ENCODE assay signal across 31 cellular contexts in the genomic region with DNA sequence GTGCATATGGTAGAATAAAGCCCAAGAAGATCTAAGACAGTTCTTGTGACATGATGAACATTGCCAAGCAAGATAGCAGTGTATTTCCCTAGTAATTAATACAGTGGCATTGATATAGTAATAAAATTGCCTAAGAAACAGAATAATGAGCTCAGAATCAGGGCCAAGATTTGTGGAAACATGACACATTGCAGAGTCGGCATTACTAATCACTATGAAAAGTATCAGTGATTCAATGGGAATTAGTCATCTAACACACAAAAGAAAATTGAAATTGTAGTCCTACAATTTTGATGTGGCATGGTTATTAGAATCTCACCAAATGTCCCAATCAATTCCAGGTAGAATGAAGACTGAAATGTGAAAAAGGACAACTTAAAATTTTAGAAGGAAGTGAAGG.
DNase-seq lines count a peak whose midpoint lies in the region; ATAC-seq, FAIRE-seq and TF ChIP-seq lines count a peak whose summit lies in the region.
"Had no signal": no experiment of that assay in that cellular context is flagged by ENCODE, and none has a peak within 500 bp of the region (broad histone marks: within the 10 kb centered on the region; RNA-seq: fewer than 3 reads in every experiment).

No MANE protein-coding gene starts in this region.

- H3K79me2 ChIP-seq in mammary epithelial cell (ENCODE audit: insufficient read depth, low read length) (no peaks in the 10 kb centered on the region), keratinocyte (ENCODE audit: control insufficient read depth, insufficient read depth, low read length) (no peaks in the 10 kb centered on the region)
- H3K79me2 ChIP-seq: parathyroid adenoma had no signal

- peak; percentile 6 for DNase-seq in GM03348 (ENCODE audit: low spot score)
- DNase-seq in RKO (ENCODE audit: low spot score): peak; percentile 61
- DNase-seq in mammary epithelial cell: peak; percentile 61
- DNase-seq in keratinocyte (ENCODE audit: low read depth, low spot score): no peak
- DNase-seq in adrenal gland: no peak
- DNase-seq in progenitor cell of endocrine pancreas (ENCODE audit: low spot score, unreplicated experiment): no peak
- DNase-seq in lower lobe of right lung: no peak
- DNase-seq: activated CD4-positive, alpha-beta T cell treated with anti-CD3 and anti-CD28 coated beads, Interleukin-2, amount 50 U/mL, for 4 hours; activated CD4-positive, CD25-positive, alpha-beta regulatory T cell; activated CD8-positive, alpha-beta memory T cell treated with anti-CD3 and anti-CD28 coated beads, Interleukin-2, amount 50 U/mL, for 4 hours; activated naive CD4-positive, alpha-beta T cell treated with anti-CD3 and anti-CD28 coated beads, Interleukin-2, amount 10 ng/mL, durations not matched to agents 7 days and 5 days; amygdala; C1 segment of cervical spinal cord; COR-L47; dermis blood vessel endothelial cell; DMS53; GDM1; H9; Karpas-422; MV-4-11; NCI-H146; NCI-H2107; Right ventricle myocardium superior; sigmoid colon; stimulated activated naive B cell treated with anti-CD40 and anti-IgM and Interleukin-4, amounts not matched to agents 10 μg/mL and 1 μg/mL and 100 μg/mL, for 72 hours; T1000 had no signal

- peaks cover 6% of the 10 kb centered on the region for H3K9me3 Mint-ChIP-seq in progenitor cell of endocrine pancreas (ENCODE audit: low read depth)
- H3K9me3 Mint-ChIP-seq: activated T-helper 1 cell treated with anti-CD3 and anti-CD28 coated beads, Interleukin-12 subunit alpha, Interleukin-12 subunit beta, Interleukin-2, Interleukin-4 antibody, amounts not matched to agents 30 ng/mL and 10 ng/mL and 1 ng/mL, durations not matched to agents 14 hours and 24 hours and 36 hours; H9 had no signal

- BruUV-seq in mammary epithelial cell (replicated peaks; lab: Mats Ljungman, UMichigan): no TSS peak

- TF ChIP-seq CTCF in mammary epithelial cell (conservative IDR thresholded peaks at IDR 0.05 in 1 of 2, IDR thresholded peaks at IDR 0.05 in 1 of 2; ENCODE audit: extremely low read depth in 1 of 2, insufficient read depth in 1 of 2, low read depth in 1 of 2, low read length in 2 of 2) (no peak), keratinocyte (optimal IDR thresholded peaks at IDR 0.05 in 1 of 3, IDR thresholded peaks at IDR 0.05 in 1 of 3, conservative IDR thresholded peaks at IDR 0.05 in 1 of 3; ENCODE audit: extremely low read depth in 1 of 3, insufficient read depth in 2 of 3, low read length in 3 of 3) (no peak), adrenal gland (IDR thresholded peaks at IDR 0.05) (no peak), progenitor cell of endocrine pancreas (IDR thresholded peaks at IDR 0.05; ENCODE audit: unreplicated experiment) (no peak), lower lobe of right lung (IDR thresholded peaks at IDR 0.05) (no peak)

- in situ Hi-C loops in mammary epithelial cell (cut with MboI; ENCODE audit: low sequenced_read_pairs in 2 of 2): no loop called here

- H4K20me1 ChIP-seq in mammary epithelial cell (ENCODE audit: insufficient read depth, low read length) (no peaks in the 10 kb centered on the region), keratinocyte (ENCODE audit: control insufficient read depth, extremely low read depth, insufficient read depth, low read length) (no peaks in the 10 kb centered on the region)

- H2AFZ ChIP-seq in mammary epithelial cell (ENCODE audit: low read depth, low read length) (no peak overlapping the region), keratinocyte (ENCODE audit: control insufficient read depth, low read length) (no peak overlapping the region)
- H2AFZ ChIP-seq: parathyroid adenoma had no signal

- no peaks in the 10 kb centered on the region for H3K27me3 Mint-ChIP-seq in progenitor cell of endocrine pancreas
- H3K27me3 Mint-ChIP-seq: activated naive CD4-positive, alpha-beta T cell treated with anti-CD3 and anti-CD28 coated beads, Interleukin-2, amount 10 ng/mL, durations not matched to agents 7 days and 5 days; central memory CD8-positive, alpha-beta T cell had no signal

- H3K9me3 ChIP-seq in mammary epithelial cell (replicated peaks; ENCODE audit: insufficient read depth, low read length) (no peaks in the 10 kb centered on the region), keratinocyte (ENCODE audit: control insufficient read depth, low read depth, low read length) (no peaks in the 10 kb centered on the region), adrenal gland (replicated peaks in 1 of 3) (no peaks in the 10 kb centered on the region), lower lobe of right lung (no peaks in the 10 kb centered on the region)
- H3K9me3 ChIP-seq: sigmoid colon had no signal

- intact Hi-C loops in mammary epithelial cell (cut with micrococcal nuclease): no loop called here
- intact Hi-C loops in adrenal gland (cut with DNase I): no loop called here
- intact Hi-C loops in lower lobe of right lung (cut with DNase I): no loop called here

- H3K27ac Mint-ChIP-seq in progenitor cell of endocrine pancreas: no peak overlapping the region
- H3K27ac Mint-ChIP-seq: activated naive CD4-positive, alpha-beta T cell treated with anti-CD3 and anti-CD28 coated beads, Interleukin-2, amount 10 ng/mL, durations not matched to agents 7 days and 5 days; activated T-helper 1 cell treated with anti-CD3 and anti-CD28 coated beads, Interleukin-12 subunit alpha, Interleukin-12 subunit beta, Interleukin-2, Interleukin-4 antibody, amounts not matched to agents 30 ng/mL and 10 ng/mL and 1 ng/mL, durations not matched to agents 14 hours and 24 hours and 36 hours; H9; stimulated activated naive B cell treated with anti-CD40 and anti-IgM and Interleukin-4, amounts not matched to agents 10 μg/mL and 1 μg/mL and 100 μg/mL, for 72 hours had no signal

- H3K9ac ChIP-seq in mammary epithelial cell (ENCODE audit: insufficient read depth, low read length) (no peak overlapping the region), keratinocyte (ENCODE audit: control insufficient read depth, extremely low read depth, insufficient read depth, low read length) (no peak overlapping the region)
- H3K9ac ChIP-seq: parathyroid adenoma had no signal

- no peak overlapping the region for H3K4me3 Mint-ChIP-seq in progenitor cell of endocrine pancreas (ENCODE audit: low read depth)
- H3K4me3 Mint-ChIP-seq: activated naive CD4-positive, alpha-beta T cell treated with anti-CD3 and anti-CD28 coated beads, Interleukin-2, amount 10 ng/mL, durations not matched to agents 7 days and 5 days; activated T-helper 1 cell treated with anti-CD3 and anti-CD28 coated beads, Interleukin-12 subunit alpha, Interleukin-12 subunit beta, Interleukin-2, Interleukin-4 antibody, amounts not matched to agents 30 ng/mL and 10 ng/mL and 1 ng/mL, durations not matched to agents 14 hours and 24 hours and 36 hours; central memory CD8-positive, alpha-beta T cell; H9; stimulated activated naive B cell treated with anti-CD40 and anti-IgM and Interleukin-4, amounts not matched to agents 10 μg/mL and 1 μg/mL and 100 μg/mL, for 72 hours had no signal

- H3K4me1 Mint-ChIP-seq in progenitor cell of endocrine pancreas (ENCODE audit: low read depth): no peaks in the 10 kb centered on the region
- H3K4me1 Mint-ChIP-seq: activated naive CD4-positive, alpha-beta T cell treated with anti-CD3 and anti-CD28 coated beads, Interleukin-2, amount 10 ng/mL, durations not matched to agents 7 days and 5 days; central memory CD8-positive, alpha-beta T cell; H9; stimulated activated naive B cell treated with anti-CD40 and anti-IgM and Interleukin-4, amounts not matched to agents 10 μg/mL and 1 μg/mL and 100 μg/mL, for 72 hours had no signal

- TF ChIP-seq POLR2A in adrenal gland (IDR thresholded peaks at IDR 0.05): no peak

- H3K4me1 ChIP-seq in mammary epithelial cell (ENCODE audit: insufficient read depth, low read length): no peaks in the 10 kb centered on the region
- peaks cover 2% of the 10 kb centered on the region for H3K4me1 ChIP-seq in keratinocyte (ENCODE audit: control insufficient read depth, extremely low read depth, insufficient read depth, low read length)
- H3K4me1 ChIP-seq in adrenal gland (replicated peaks in 1 of 2): no peaks in the 10 kb centered on the region
- H3K4me1 ChIP-seq in lower lobe of right lung: no peaks in the 10 kb centered on the region
- H3K4me1 ChIP-seq: parathyroid adenoma, sigmoid colon had no signal

- no peaks in the 10 kb centered on the region for H3K36me3 Mint-ChIP-seq in progenitor cell of endocrine pancreas (ENCODE audit: insufficient read depth)
- H3K36me3 Mint-ChIP-seq: activated naive CD4-positive, alpha-beta T cell treated with anti-CD3 and anti-CD28 coated beads, Interleukin-2, amount 10 ng/mL, durations not matched to agents 7 days and 5 days; stimulated activated naive B cell treated with anti-CD40 and anti-IgM and Interleukin-4, amounts not matched to agents 10 μg/mL and 1 μg/mL and 100 μg/mL, for 72 hours had no signal

- CTCF ChIA-PET in mammary epithelial cell (lab: Charles Lee; ENCODE audit: low non-redundant PET): interaction anchor here (0.6 kb wide), 1 partner anchor 1384 kb away, joined by 4 read pairs; no protein-coding TSS in a partner anchor

- dilution Hi-C loops in mammary epithelial cell (cut with HindIII; ENCODE audit: low sequenced_read_pairs): no loop called here
- dilution Hi-C loops in keratinocyte (cut with MboI; ENCODE audit: extremely low pct_ligation_motif_present, low sequenced_read_pairs): no loop called here

- H3K27me3 ChIP-seq in mammary epithelial cell (ENCODE audit: insufficient read depth, low read length): no peaks in the 10 kb centered on the region
- H3K27me3 ChIP-seq in keratinocyte (ENCODE audit: control insufficient read depth, extremely low read depth, insufficient read depth, low read length): no peaks in the 10 kb centered on the region
- no peaks in the 10 kb centered on the region for H3K27me3 ChIP-seq in adrenal gland
- no peaks in the 10 kb centered on the region for H3K27me3 ChIP-seq in lower lobe of right lung (ENCODE audit: low read depth)
- H3K27me3 ChIP-seq: sigmoid colon had no signal

- no peak overlapping the region for H3K4me2 ChIP-seq in mammary epithelial cell (ENCODE audit: insufficient read depth, low read depth, low read length)
- H3K4me2 ChIP-seq in keratinocyte (ENCODE audit: control insufficient read depth, extremely low read depth, insufficient read depth, low read depth, low read length): no peak overlapping the region

- no peak for ATAC-seq in HG02759 (IDR thresholded peaks at IDR 0.05; ENCODE audit: unreplicated experiment)
- ATAC-seq in lower lobe of right lung: no peak
- ATAC-seq: HepG2; stimulated activated naive B cell treated with anti-CD40 and anti-IgM and Interleukin-4, amounts not matched to agents 10 μg/mL and 1 μg/mL and 100 μg/mL, for 72 hours had no signal

- H3K36me3 ChIP-seq in mammary epithelial cell (ENCODE audit: insufficient read depth, low read length) (no peaks in the 10 kb centered on the region), keratinocyte (ENCODE audit: control insufficient read depth in 2 of 2, extremely low read depth in 1 of 2, insufficient read depth in 2 of 2, low read length in 2 of 2) (no peaks in the 10 kb centered on the region), adrenal gland (replicated peaks in 1 of 2) (no peaks in the 10 kb centered on the region), lower lobe of right lung (no peaks in the 10 kb centered on the region)
- H3K36me3 ChIP-seq: sigmoid colon had no signal

- no peak overlapping the region for H3K27ac ChIP-seq in mammary epithelial cell (ENCODE audit: insufficient read depth, low read depth, low read length)
- no peak overlapping the region for H3K27ac ChIP-seq in keratinocyte (ENCODE audit: control insufficient read depth, insufficient read depth, low read length)
- H3K27ac ChIP-seq in adrenal gland: no peak overlapping the region
- no peak overlapping the region for H3K27ac ChIP-seq in lower lobe of right lung
- H3K27ac ChIP-seq: parathyroid adenoma, sigmoid colon had no signal

- peak; percentile 26 for FAIRE-seq in keratinocyte (lab: Jason Lieb, UNC)
- FAIRE-seq: HepG2 had no signal

- 0% methylated on average over 1 of the region's 1 CpG for WGBS in mammary epithelial cell (ENCODE audit: low coverage, missing lambda C conversion rate)
- 35 to 52% (median 43%) methylated on average over 1 of the region's 1 CpG for WGBS in adrenal gland, 4 donors

- H3K9me1 ChIP-seq in keratinocyte (ENCODE audit: control insufficient read depth, extremely low read depth, insufficient read depth, low read length): no peaks in the 10 kb centered on the region

- H3K4me3 ChIP-seq in mammary epithelial cell (replicated peaks in 1 of 3; ENCODE audit: insufficient read depth in 1 of 3, low read depth in 2 of 3, low read length in 3 of 3) (no peak overlapping the region), keratinocyte (ENCODE audit: control insufficient read depth in 2 of 3, extremely low read depth in 1 of 3, insufficient read depth in 2 of 3, low read depth in 1 of 3, low read length in 3 of 3) (no peak overlapping the region), adrenal gland (no peak overlapping the region), lower lobe of right lung (no peak overlapping the region)
- H3K4me3 ChIP-seq: sigmoid colon had no signal

Comparison
In these comparisons a context has a peak if more than half of its experiments do, and no peak if none do; other contexts are left out.
1. DNase-seq: peak in GM03348 (single experiment), RKO (single experiment) and mammary epithelial cell (single experiment); none in keratinocyte (single experiment), adrenal gland (0 of 7), progenitor cell of endocrine pancreas (single experiment) and lower lobe of right lung (single experiment).